Comparison of ENCODE assay signal across 8 cellular contexts in genomic region chr9:124660341-124660801, GRCh38.
DNase-seq lines count a peak whose midpoint lies in the region; FAIRE-seq and TF ChIP-seq lines count a peak whose summit lies in the region.

No MANE protein-coding gene starts in this region.

- H3K27ac ChIP-seq in ascending aorta (peak overlapping the region; percentile 34 to 66), skeletal muscle tissue (ENCODE audit: low read depth, low read length) (peak overlapping the region; percentile 45)

- intact Hi-C loops in ascending aorta (cut with DNase I) = loop anchor here (5.0 kb wide), 1 partner anchor 112 kb away; the partner anchor contains the start of gene NR6A1

- no peak for TF ChIP-seq CTCF in AG09309 (IDR thresholded peaks at IDR 0.05; ENCODE audit: control insufficient read depth, insufficient read depth, low read depth, low read length, missing control alignments)
- no peak for TF ChIP-seq CTCF in ascending aorta (IDR thresholded peaks at IDR 0.05)

- peak; percentile 48 for TF ChIP-seq POLR2A in GM12891 (IDR thresholded peaks at IDR 0.05; ENCODE audit: low read depth, low read length)

- FAIRE-seq in GM12891 (lab: Jason Lieb, UNC) = peak; percentile 73

- peak overlapping the region; percentile 58 to 76 (median 69) for H3K9ac ChIP-seq in skeletal muscle tissue (ENCODE audit: low read depth in 1 of 3, low read length in 3 of 3)

- H3K27me3 ChIP-seq in ascending aorta = no peaks in the 10 kb centered on the region
- H3K27me3 ChIP-seq in skeletal muscle tissue (ENCODE audit: control insufficient read depth in 3 of 3, insufficient read depth in 3 of 3, low read length in 3 of 3) = no peaks in the 10 kb centered on the region

- H3K36me3 ChIP-seq in ascending aorta = no peaks in the 10 kb centered on the region
- H3K36me3 ChIP-seq in skeletal muscle tissue (ENCODE audit: control insufficient read depth in 3 of 3, insufficient read depth in 3 of 3, low read length in 3 of 3) = no peaks in the 10 kb centered on the region

- H3K4me3 ChIP-seq in AG09309 (ENCODE audit: control insufficient read depth, low read depth, low read length) = peak overlapping the region; percentile 47
- H3K4me3 ChIP-seq in ascending aorta = peak overlapping the region; percentile 56 to 68
- peak overlapping the region; percentile 1; the same call in 1 of the 2 replicates for H3K4me3 ChIP-seq in iPS-18c (ENCODE audit: insufficient read depth, low read depth, low read length)
- peak overlapping the region; percentile 49 to 88 (median 72) for H3K4me3 ChIP-seq in skeletal muscle tissue (ENCODE audit: low read length in 3 of 3)

- no peak for DNase-seq in AG09309 (ENCODE audit: low read depth)
- DNase-seq in GM12891 (ENCODE audit: insufficient read length, low spot score) = no peak
- peak; percentile 89 to 91 for DNase-seq in NCI-H526 (lab: John Stamatoyannopoulos, UW)
- no peak for DNase-seq in ascending aorta (ENCODE audit: low spot score in 2 of 2)
- DNase-seq in HuH-7 (ENCODE audit: low spot score) = no peak
- DNase-seq in NCI-H1436 (lab: John Stamatoyannopoulos, UW) = no peak

- H3K9me3 ChIP-seq in ascending aorta (no peaks in the 10 kb centered on the region), iPS-18c (ENCODE audit: control insufficient read depth, insufficient read depth, low read length) (no peaks in the 10 kb centered on the region), skeletal muscle tissue (ENCODE audit: control insufficient read depth in 3 of 3, low read length in 3 of 3) (no peaks in the 10 kb centered on the region)

- H3K4me1 ChIP-seq in ascending aorta (peaks cover 0 to 4% of the 10 kb centered on the region in 2 donors), skeletal muscle tissue (ENCODE audit: control insufficient read depth in 3 of 3, insufficient read depth in 3 of 3, low read length in 3 of 3) (peaks cover 13 to 29% (median 27%) of the 10 kb centered on the region in 3 donors)

TF ChIP-seq in GM12891, 5 proteins besides CTCF, POLR2A, EP300 and RAD21:
- TF ChIP-seq POLR2AphosphoS5 (IDR thresholded peaks at IDR 0.05; ENCODE audit: low read depth, low read length) = peak; percentile 54; the same call in 1 of the 2 replicates
- no peak for TF ChIP-seq SPI1 (IDR thresholded peaks at IDR 0.05; ENCODE audit: low read depth, low read length)

Comparison
In these comparisons a context has a peak if more than half of its experiments do, and no peak if none do; other contexts are left out.
1. DNase-seq: peak in NCI-H526 (2 of 2); none in AG09309 (single experiment), GM12891 (single experiment), ascending aorta (0 of 2), HuH-7 (single experiment) and NCI-H1436 (single experiment).
2. H3K4me3 ChIP-seq: peak in every context shown above with its lines; median percentile 72 in skeletal muscle tissue; 62 in ascending aorta; 47 in AG09309; 1 in iPS-18c.